9 cellular contexts compared by ENCODE assay signal in genomic region chr4:75726577-75726976, GRCh38. TPM values are rescaled to one million over a fixed set of nuclear protein-coding genes. Genes with fewer than 3 reads are reported as not detected.
A peak's percentile ranks its signal among the peaks of the same experiment; 100 is the strongest.
DNase-seq lines count a peak whose midpoint lies in the region; ATAC-seq and TF ChIP-seq lines count a peak whose summit lies in the region.
"Had no signal": no experiment of that assay in that cellular context is flagged by ENCODE, and none has a peak within 500 bp of the region (broad histone marks: within the 10 kb centered on the region; RNA-seq: fewer than 3 reads in every experiment).

No MANE protein-coding gene starts in this region.

- peak overlapping the region; percentile 98 for H3K4me3 Mint-ChIP-seq in GM23338

- no peaks in the 10 kb centered on the region for H3K9me3 Mint-ChIP-seq in GM23338

- DNase-seq in GM23338 (ENCODE audit: low spot score) (no peak), astrocyte of the cerebellum (ENCODE audit: low read depth) (no peak), SKM-1 treated with dmso at 0.1 percent for 144 hours (lab: John Stamatoyannopoulos, UW; ENCODE audit: unreplicated experiment) (no peak), activated gamma-delta T cell treated with Interleukin-2 at 50 U/mL for 16 hours (no peak)

- TF ChIP-seq CTCF in GM23338 (conservative IDR thresholded peaks at IDR 0.05; ENCODE audit: low read depth in 2 of 2) (no peak), astrocyte of the cerebellum (IDR thresholded peaks at IDR 0.05; ENCODE audit: low read depth, low read length, missing control alignments) (no peak)

- peaks cover 15% of the 10 kb centered on the region for H3K27me3 Mint-ChIP-seq in GM23338 (ENCODE audit: insufficient read depth, low read depth, poor library complexity)

- peaks cover 9% of the 10 kb centered on the region; the same call in 1 of the 3 replicates for H3K36me3 Mint-ChIP-seq in GM23338 (ENCODE audit: low read depth)

- 54 to 75% methylated on average over 2 of the region's 3 CpGs for WGBS in mesodermal cell (ENCODE audit: insufficient coverage in 2 of 2), 2 experiments

- H3K9me2 ChIP-seq in GM23338 (ENCODE audit: insufficient read depth) = no peaks in the 10 kb centered on the region

- H3K4me1 ChIP-seq in ACC112 (ENCODE audit: control insufficient read depth, insufficient read depth, low read length, unreplicated experiment) = peaks cover 45% of the 10 kb centered on the region
- H3K4me1 ChIP-seq in GM23338 (ENCODE audit: insufficient read depth) = peaks cover 33% of the 10 kb centered on the region
- peaks cover 17% of the 10 kb centered on the region for H3K4me1 ChIP-seq in mesodermal cell (ENCODE audit: control insufficient read depth, insufficient read depth, low read length, poor library complexity, severe bottlenecking)

- peaks cover 35% of the 10 kb centered on the region for H3K4me1 Mint-ChIP-seq in GM23338

- H3F3A ChIP-seq in GM23338 (replicated peaks; ENCODE audit: low read depth) = no peaks in the 10 kb centered on the region

- H3K79me2 ChIP-seq in ACC112 (ENCODE audit: control insufficient read depth, insufficient read depth, low read length, unreplicated experiment) = peaks cover 66% of the 10 kb centered on the region
- H3K79me2 ChIP-seq in GM23338 (replicated peaks; ENCODE audit: insufficient read depth) = peaks cover 94% of the 10 kb centered on the region

- peak overlapping the region; percentile 80 for H3K4me2 ChIP-seq in GM23338

- H3K9me3 ChIP-seq in mesodermal cell (ENCODE audit: control insufficient read depth, low read length) = no peaks in the 10 kb centered on the region

- in situ Hi-C loops in astrocyte of the cerebellum (cut with HindIII; ENCODE audit: low sequenced_read_pairs) = no loop called here

- no peaks in the 10 kb centered on the region for H3K27me3 ChIP-seq in ACC112 (ENCODE audit: insufficient read depth, low read length)
- no peaks in the 10 kb centered on the region for H3K27me3 ChIP-seq in GM23338 (ENCODE audit: insufficient read depth)

- H2AFZ ChIP-seq in ACC112 (ENCODE audit: low read length, unreplicated experiment) = peak overlapping the region; percentile 1
- no peak overlapping the region for H2AFZ ChIP-seq in GM23338

- H4K20me1 ChIP-seq in GM23338 (replicated peaks; ENCODE audit: insufficient read depth) = peaks cover 27% of the 10 kb centered on the region

- ATAC-seq in GM23338 (no peak), HG03439 (IDR thresholded peaks at IDR 0.05; ENCODE audit: unreplicated experiment) (no peak), GM18870 (IDR thresholded peaks at IDR 0.05; ENCODE audit: unreplicated experiment) (no peak)

- peak overlapping the region; percentile 32 for H3K27ac ChIP-seq in ACC112 (ENCODE audit: low read depth, low read length)
- peak overlapping the region; percentile 26; the same call in 1 of the 2 replicates for H3K27ac ChIP-seq in GM23338 (ENCODE audit: low read depth)
- no peak overlapping the region for H3K27ac ChIP-seq in mesodermal cell (ENCODE audit: low read depth, low read length, severe bottlenecking)

- no peak overlapping the region; the same call in 1 of the 2 replicates for H3K27ac Mint-ChIP-seq in GM23338

- H3K36me3 ChIP-seq in ACC112 (ENCODE audit: insufficient read depth, low read length) = no peaks in the 10 kb centered on the region
- H3K36me3 ChIP-seq in GM23338 (ENCODE audit: insufficient read depth) = no peaks in the 10 kb centered on the region
- no peaks in the 10 kb centered on the region for H3K36me3 ChIP-seq in mesodermal cell (ENCODE audit: control insufficient read depth, insufficient read depth, low read length)

- H3K4me3 ChIP-seq in ACC112 (ENCODE audit: low read depth, low read length) (peak overlapping the region; percentile 83), GM23338 (peak overlapping the region; percentile 68), astrocyte of the cerebellum (ENCODE audit: low read depth, low read length) (peak overlapping the region; percentile 73), mesodermal cell (ENCODE audit: extremely low read depth, insufficient read depth, low read length, poor library complexity, severe bottlenecking) (peak overlapping the region; percentile 96)
- H3K4me3 ChIP-seq: lung had no signal

TF ChIP-seq in GM23338, 12 proteins besides CTCF, POLR2A, EP300 and RAD21:
- no peak for TF ChIP-seq CREB1 (CRISPR knock-in tag; IDR thresholded peaks at IDR 0.05; ENCODE audit: low read depth)

RNA-seq across cellular contexts. Expression of gene USO1, which starts 2.2 kb away (rescaled TPM):
- 241 and 277 TPM in 2 replicates for total RNA-seq in GM23338 (2014; rRNA removed; shearing (Covaris generic))
- 98.5 and 113 TPM in 2 replicates for polyA plus RNA-seq in GM23338 (2016; fragmentation: Nextera tagmentation; extraction: Ambion mirVana)
- polyA plus RNA-seq in mesodermal cell (2013, experiment 1 of 2) = 78.9 TPM
- polyA plus RNA-seq in mesodermal cell (2013, experiment 2 of 2) = 94.5 TPM

RNA-seq across cellular contexts. Expression of gene G3BP2, which starts 53.4 kb away (rescaled TPM):
- 411 and 435 TPM in 2 replicates for total RNA-seq in GM23338 (2014; rRNA removed; shearing (Covaris generic))
- 94.5 and 103 TPM in 2 replicates for polyA plus RNA-seq in GM23338 (2016; fragmentation: Nextera tagmentation; extraction: Ambion mirVana)
- polyA plus RNA-seq in mesodermal cell (2013, experiment 1 of 2) = 157 TPM
- 159 TPM for polyA plus RNA-seq in mesodermal cell (2013, experiment 2 of 2)
